In the genomic region with DNA sequence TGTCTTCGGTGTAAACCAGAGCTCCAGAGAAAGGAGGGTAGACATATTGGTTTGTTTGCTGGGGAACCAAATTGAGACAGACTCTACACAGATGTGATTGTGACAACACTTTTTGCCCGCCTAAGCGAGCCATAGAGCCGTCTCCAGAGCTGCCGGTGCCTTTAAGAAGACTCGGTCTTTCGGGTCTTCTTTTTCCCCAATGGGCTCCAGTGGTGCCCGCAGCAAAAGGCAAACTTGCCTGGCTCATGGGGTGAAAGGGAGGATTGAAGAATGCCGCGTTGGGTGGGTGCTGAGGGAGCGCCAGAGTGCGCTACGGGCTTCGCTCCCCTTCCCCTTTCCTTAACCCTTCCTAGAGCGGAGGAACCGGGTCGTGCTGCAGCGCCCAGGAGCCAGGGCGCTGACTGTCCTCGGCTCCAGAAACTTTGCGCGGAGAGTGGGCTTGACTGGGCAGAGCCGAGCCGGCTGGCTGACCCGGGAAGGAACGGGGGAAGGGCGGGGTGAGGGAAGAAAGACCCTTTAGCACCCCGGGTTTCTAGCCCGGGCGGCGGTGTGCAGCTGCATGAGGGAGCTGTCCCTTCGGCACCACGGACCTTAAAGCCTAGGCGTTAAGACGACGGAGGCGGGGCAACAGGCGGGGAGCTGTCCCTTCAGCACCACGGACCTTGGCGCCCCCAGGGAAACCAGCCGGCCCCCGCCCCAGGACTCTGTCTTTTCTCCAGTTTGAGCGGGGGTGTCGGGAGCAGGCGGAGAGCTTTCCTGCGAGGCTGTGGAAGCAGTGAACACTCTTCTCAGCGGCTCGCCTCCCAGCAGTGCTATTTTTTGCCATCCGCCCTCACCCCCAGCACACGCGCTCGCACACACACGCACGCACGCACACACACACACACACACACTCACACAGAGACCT, we compare ENCODE assay signal across 8 cellular contexts. TPM values are rescaled to one million over a fixed set of nuclear protein-coding genes. Genes with fewer than 3 reads are reported as not detected.
DNase-seq lines count a peak whose midpoint lies in the region; ATAC-seq and TF ChIP-seq lines count a peak whose summit lies in the region.

A gene (plus strand): TSS at position 890 of the 907 bp plus-strand sequence. CDS start 420 bp downstream, outside the sequence.

- 3% methylated on average over 55 of the region's 55 CpGs for WGBS in heart right ventricle, 2 donors

- peak; percentile 80 for DNase-seq in Daoy (ENCODE audit: low read depth)
- peak; percentile 48 for DNase-seq in NCI-H460 (ENCODE audit: extremely low read depth, low read depth)
- DNase-seq in heart right ventricle, result peak; percentile 36
- DNase-seq in sciatic nerve (ENCODE audit: low spot score), result peak; percentile 56
- DNase-seq in SHP77 (lab: John Stamatoyannopoulos, UW), result no peak
- no peak for DNase-seq in LoVo (ENCODE audit: low spot score)
- no peak for DNase-seq in HT-29 (ENCODE audit: low spot score)

- H3K27ac Mint-ChIP-seq in activated T-helper 17 cell treated with anti-CD3 and anti-CD28 coated beads, Interleukin-2, amount 50 U/mL, for 72 hours, result no peak within 1 kb of the TSS

- intact Hi-C loops in heart right ventricle (cut with DNase I) (loop anchor here in 8 of 10 donors (5.0 to 10.0 kb wide), 6 partner anchors 181 to 249 kb away; no protein-coding TSS in a partner anchor), sciatic nerve (cut with DNase I) (loop anchor here (10.0 kb wide), 1 partner anchor 211 kb away; no protein-coding TSS in a partner anchor)

- no peak within 1 kb of the TSS for H3K27ac ChIP-seq in heart right ventricle

- H3K36me3 ChIP-seq in heart right ventricle, result no peaks in the 10 kb centered on the region

- no peak for TF ChIP-seq CTCF in heart right ventricle (IDR thresholded peaks at IDR 0.05)

- no peaks in the 10 kb centered on the region for H3K9me3 Mint-ChIP-seq in activated T-helper 17 cell treated with anti-CD3 and anti-CD28 coated beads, Interleukin-2, amount 50 U/mL, for 72 hours

- peaks cover 59% of the 10 kb centered on the region for H3K27me3 Mint-ChIP-seq in activated T-helper 17 cell treated with anti-CD3 and anti-CD28 coated beads, Interleukin-2, amount 50 U/mL, for 72 hours

- no peaks in the 10 kb centered on the region for H3K4me1 Mint-ChIP-seq in activated T-helper 17 cell treated with anti-CD3 and anti-CD28 coated beads, Interleukin-2, amount 50 U/mL, for 72 hours

- no peak within 1 kb of the TSS for H3K4me3 ChIP-seq in heart right ventricle

- H3K4me3 Mint-ChIP-seq in activated T-helper 17 cell treated with anti-CD3 and anti-CD28 coated beads, Interleukin-2, amount 50 U/mL, for 72 hours, result no peak within 1 kb of the TSS

- H3K4me1 ChIP-seq in heart right ventricle, result no peaks in the 10 kb centered on the region

- peaks cover 0 to 80% (median 67%) of the 10 kb centered on the region in 7 donors for H3K27me3 ChIP-seq in heart right ventricle

- no peaks in the 10 kb centered on the region for H3K36me3 Mint-ChIP-seq in activated T-helper 17 cell treated with anti-CD3 and anti-CD28 coated beads, Interleukin-2, amount 50 U/mL, for 72 hours (ENCODE audit: low read depth)

- no peaks in the 10 kb centered on the region for H3K9me3 ChIP-seq in heart right ventricle

- ATAC-seq in activated T-helper 17 cell treated with anti-CD3 and anti-CD28 coated beads, Interleukin-2, amount 50 U/mL, for 72 hours (replicated peaks), result peak; percentile 56
- peak in 6 of 8 donors; percentile 49 to 70 (median 62) for ATAC-seq in heart right ventricle
- ATAC-seq in sciatic nerve, result no peak

RNA-seq across cellular contexts. Expression of the gene that starts here (rescaled TPM):
- total RNA-seq in Daoy (2014; rRNA removed; shearing (Covaris generic)), result not detected in 2 replicates
- not detected in 2 replicates for total RNA-seq in NCI-H460 (2014; rRNA removed; shearing (Covaris generic))
- polyA plus RNA-seq in NCI-H460 (2014; cell fraction: nucleus; rRNA removed), result not detected in 2 replicates
- not detected for total RNA-seq in activated T-helper 17 cell treated with anti-CD3 and anti-CD28 coated beads, Interleukin-2, amount 50 U/mL, for 72 hours
- total RNA-seq in heart right ventricle, result not detected
- not detected for polyA plus RNA-seq in heart right ventricle
- not detected for total RNA-seq in sciatic nerve
- not detected in 2 replicates for total RNA-seq in HT-29 (2014; rRNA removed; shearing (Covaris generic))

Comparison
In these comparisons a context has a peak if more than half of its experiments do, and no peak if none do; other contexts are left out.
1. Peak in DNase-seq in Daoy; RNA of the gene not detected or under 1 TPM.
2. Peak in DNase-seq in NCI-H460; RNA of the gene not detected or under 1 TPM.
3. Peak in ATAC-seq in activated T-helper 17 cell treated with anti-CD3 and anti-CD28 coated beads, Interleukin-2, amount 50 U/mL, for 72 hours; RNA of the gene not detected or under 1 TPM.
4. Peak in DNase-seq and ATAC-seq in heart right ventricle; RNA of the gene not detected or under 1 TPM.
5. Peak in DNase-seq in sciatic nerve; RNA of the gene not detected or under 1 TPM.